Comparison of ENCODE assay signal across 23 cellular contexts in genomic region chr17:78641666-78642065, GRCh38.
"Had no signal": no experiment of that assay in that cellular context is flagged by ENCODE, and none has a peak within 500 bp of the region (broad histone marks: within the 10 kb centered on the region; RNA-seq: fewer than 3 reads in every experiment).

No MANE protein-coding gene starts in this region.

- H3K9ac ChIP-seq: neural progenitor cell, parathyroid adenoma had no signal

- H3K79me2 ChIP-seq: parathyroid adenoma had no signal

- H3K27ac ChIP-seq: heart left ventricle, neural progenitor cell, parathyroid adenoma, suprapubic skin, thyroid gland, vagina had no signal

- H3K4me3 ChIP-seq: heart left ventricle, lung, neural progenitor cell, smooth muscle cell, suprapubic skin, thyroid gland, vagina had no signal

- H3K36me3 ChIP-seq: heart left ventricle, neural progenitor cell, suprapubic skin, thyroid gland, vagina had no signal

- H3K4me1 ChIP-seq: neural progenitor cell, parathyroid adenoma, suprapubic skin, thyroid gland, vagina had no signal

- H3K4me2 ChIP-seq: neural progenitor cell, smooth muscle cell had no signal

- H3K9me3 Mint-ChIP-seq: natural killer cell treated with Interleukin-12 subunit alpha and Interleukin-12 subunit beta and Interleukin-15 and Interleukin-18, amount 100 ng/mL, for 72 hours; stimulated activated effector memory CD8-positive, alpha-beta T cell treated with anti-CD3 and anti-CD28 coated beads, Interleukin-12 subunit alpha, Interleukin-12 subunit beta, amount 100 ng/mL, for 72 hours; type B pancreatic cell had no signal

- H3K4me3 Mint-ChIP-seq: natural killer cell treated with Interleukin-12 subunit alpha and Interleukin-12 subunit beta and Interleukin-15 and Interleukin-18, amount 100 ng/mL, for 72 hours; neural progenitor cell; stimulated activated effector memory CD8-positive, alpha-beta T cell treated with anti-CD3 and anti-CD28 coated beads, Interleukin-12 subunit alpha, Interleukin-12 subunit beta, amount 100 ng/mL, for 72 hours; type B pancreatic cell had no signal

- H3K36me3 Mint-ChIP-seq: natural killer cell treated with Interleukin-12 subunit alpha and Interleukin-12 subunit beta and Interleukin-15 and Interleukin-18, amount 100 ng/mL, for 72 hours; neural progenitor cell; stimulated activated effector memory CD8-positive, alpha-beta T cell treated with anti-CD3 and anti-CD28 coated beads, Interleukin-12 subunit alpha, Interleukin-12 subunit beta, amount 100 ng/mL, for 72 hours; type B pancreatic cell had no signal

- ATAC-seq: heart left ventricle; left colon; left ventricle myocardium superior; natural killer cell treated with Interleukin-12 subunit alpha and Interleukin-12 subunit beta and Interleukin-15 and Interleukin-18, amount 100 ng/mL, for 72 hours; stimulated activated effector memory CD8-positive, alpha-beta T cell treated with anti-CD3 and anti-CD28 coated beads, Interleukin-12 subunit alpha, Interleukin-12 subunit beta, amount 100 ng/mL, for 72 hours; stimulated activated naive CD8-positive, alpha-beta T cell treated with anti-CD3 and anti-CD28 coated beads, Interleukin-15, Interleukin-2, amounts not matched to agents 100 U/mL and 50 U/mL, for 24 hours had no signal

- H2AFZ ChIP-seq: neural progenitor cell, parathyroid adenoma had no signal

- H3K9me3 ChIP-seq: heart left ventricle, suprapubic skin, thyroid gland, vagina had no signal

- H3K27ac Mint-ChIP-seq: natural killer cell treated with Interleukin-12 subunit alpha and Interleukin-12 subunit beta and Interleukin-15 and Interleukin-18, amount 100 ng/mL, for 72 hours; neural progenitor cell; stimulated activated effector memory CD8-positive, alpha-beta T cell treated with anti-CD3 and anti-CD28 coated beads, Interleukin-12 subunit alpha, Interleukin-12 subunit beta, amount 100 ng/mL, for 72 hours; type B pancreatic cell had no signal

- H3K27me3 ChIP-seq: neural progenitor cell, thyroid gland, vagina had no signal

- FAIRE-seq: endothelial cell of umbilical vein, frontal cortex had no signal

- DNase-seq: erythroblast; hippocampal formation; left colon; left ventricle myocardium superior; mesenchymal stem cell; midbrain; occipital lobe; stimulated activated CD4-positive, alpha-beta T cell treated with anti-CD3 and anti-CD28 coated beads, Interleukin-4, amount 100 ng/mL, for 1 hour; stimulated activated CD8-positive, alpha-beta memory T cell treated with anti-CD3 and anti-CD28 coated beads, Interleukin-4, amount 100 ng/mL, for 48 hours; stimulated activated naive CD8-positive, alpha-beta T cell treated with anti-CD3 and anti-CD28 coated beads, Interleukin-15, Interleukin-2, amounts not matched to agents 100 U/mL and 50 U/mL, for 24 hours; thyroid gland had no signal
